In the genomic region with DNA sequence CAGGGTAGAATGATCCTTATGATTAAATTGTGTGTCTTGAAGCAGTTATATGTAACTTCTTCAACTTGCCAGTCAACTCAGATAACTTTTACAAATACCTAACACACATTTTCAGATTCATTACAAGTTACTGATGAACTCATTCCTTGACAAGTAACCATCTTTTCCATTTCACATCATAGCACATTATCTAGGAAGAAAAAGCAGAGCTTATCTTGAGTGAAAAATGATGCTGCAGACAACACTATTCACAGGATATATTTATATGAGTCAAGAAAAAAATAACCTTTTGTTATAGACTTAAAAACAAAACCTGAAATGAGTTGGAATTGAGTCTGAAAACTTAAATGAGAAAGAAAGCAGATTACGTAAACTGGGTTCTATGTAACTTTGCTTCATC, we compare ENCODE assay signal across 18 cellular contexts.
"Had no signal": no experiment of that assay in that cellular context is flagged by ENCODE, and none has a peak within 500 bp of the region (broad histone marks: within the 10 kb centered on the region; RNA-seq: fewer than 3 reads in every experiment).

No MANE protein-coding gene starts in this region.

- H3K27ac ChIP-seq: body of pancreas, esophagus squamous epithelium, neural progenitor cell, stomach, vagina had no signal

- H3K4me1 Mint-ChIP-seq: immature natural killer cell had no signal

- H3K4me3 ChIP-seq: body of pancreas, esophagus squamous epithelium, neural progenitor cell, stomach, vagina had no signal

- H3K9me3 Mint-ChIP-seq: effector memory CD8-positive, alpha-beta T cell; immature natural killer cell; neural progenitor cell had no signal

- H3K27ac Mint-ChIP-seq: activated CD8-positive, alpha-beta memory T cell treated with anti-CD3 and anti-CD28 coated beads, Interleukin-2, amount 10 ng/mL, durations not matched to agents 7 days and 5 days; effector memory CD8-positive, alpha-beta T cell; immature natural killer cell; neural progenitor cell; progenitor cell of endocrine pancreas had no signal

- H3K9me3 ChIP-seq: body of pancreas, esophagus squamous epithelium, stomach, vagina had no signal

- H3K4me1 ChIP-seq: body of pancreas, esophagus squamous epithelium, neural progenitor cell, stomach, vagina had no signal

- H3K27me3 ChIP-seq: body of pancreas, esophagus squamous epithelium, neural progenitor cell, stomach, vagina had no signal

- H3K9ac ChIP-seq: neural progenitor cell had no signal

- H3K4me3 Mint-ChIP-seq: activated CD8-positive, alpha-beta memory T cell treated with anti-CD3 and anti-CD28 coated beads, Interleukin-2, amount 10 ng/mL, durations not matched to agents 7 days and 5 days; effector memory CD8-positive, alpha-beta T cell; immature natural killer cell; neural progenitor cell had no signal

- DNase-seq: activated CD4-positive, alpha-beta T cell treated with anti-CD3 and anti-CD28 coated beads, Interleukin-2, amount 50 U/mL, for 1 hour; activated CD4-positive, CD25-positive, alpha-beta regulatory T cell; activated CD8-positive, alpha-beta memory T cell treated with anti-CD3 and anti-CD28 coated beads, Interleukin-2, amount 10 ng/mL, durations not matched to agents 7 days and 5 days; activated naive CD4-positive, alpha-beta T cell; body of pancreas; dermis blood vessel endothelial cell; effector memory CD8-positive, alpha-beta T cell; esophagus squamous epithelium; immature natural killer cell; left ventricle myocardium superior; stimulated activated CD4-positive, alpha-beta T cell treated with anti-CD3 and anti-CD28 coated beads, Interleukin-12 subunit alpha, Interleukin-12 subunit beta, amount 100 ng/mL, for 4 hours; stimulated activated CD4-positive, alpha-beta T cell treated with anti-CD3 and anti-CD28 coated beads, Interleukin-2, amount 100 ng/mL, for 24 hours; stomach; SW 1271; trophoblast cell had no signal

- ATAC-seq: activated CD8-positive, alpha-beta memory T cell treated with anti-CD3 and anti-CD28 coated beads, Interleukin-2, amount 10 ng/mL, durations not matched to agents 7 days and 5 days; body of pancreas; effector memory CD8-positive, alpha-beta T cell; left ventricle myocardium superior had no signal

- H2AFZ ChIP-seq: neural progenitor cell had no signal

- H3K36me3 ChIP-seq: esophagus squamous epithelium, neural progenitor cell, stomach, vagina had no signal

- H3K4me2 ChIP-seq: neural progenitor cell had no signal
